ENCODE assay signal across 23 cellular contexts in the genomic region with DNA sequence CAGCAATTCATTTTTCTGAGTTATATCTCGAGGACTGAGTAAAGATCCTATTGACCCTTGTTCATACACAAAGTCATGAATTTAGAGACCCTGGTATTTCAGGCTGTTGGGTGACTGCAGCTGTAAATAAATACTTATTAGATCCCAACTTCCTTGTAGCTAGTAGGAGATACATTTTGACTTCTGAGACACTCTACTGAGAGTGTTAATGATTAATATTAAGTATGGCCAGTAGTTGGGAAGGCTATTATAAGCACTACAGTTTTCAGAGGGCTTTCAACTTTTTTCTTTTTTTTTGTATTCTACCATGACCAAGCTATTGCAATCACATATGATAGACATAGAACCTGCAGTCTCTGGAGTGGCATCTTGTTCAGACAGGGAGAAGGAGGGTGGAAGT. TPM values are rescaled to one million over a fixed set of nuclear protein-coding genes. Genes with fewer than 3 reads are reported as not detected.
"Had no signal": no experiment of that assay in that cellular context is flagged by ENCODE, and none has a peak within 500 bp of the region (broad histone marks: within the 10 kb centered on the region; RNA-seq: fewer than 3 reads in every experiment).

No MANE protein-coding gene starts in this region.

- H3K36me3 ChIP-seq: colonic mucosa, gastrocnemius medialis, heart left ventricle, prostate gland, sigmoid colon, stomach, thyroid gland, vagina had no signal

- H3K4me3 ChIP-seq: colonic mucosa, gastrocnemius medialis, heart left ventricle, hepatocyte, prostate gland, sigmoid colon, stomach, thyroid gland, vagina had no signal

- H3K27ac ChIP-seq: colonic mucosa, epithelial cell of prostate, gastrocnemius medialis, heart left ventricle, hepatocyte, prostate gland, sigmoid colon, stomach, thyroid gland, vagina had no signal

- H3K9me3 ChIP-seq: colonic mucosa, gastrocnemius medialis, heart left ventricle, prostate gland, sigmoid colon, stomach, thyroid gland, vagina had no signal

- H3K4me1 ChIP-seq: colonic mucosa, gastrocnemius medialis, prostate gland, sigmoid colon, stomach, thyroid gland, vagina had no signal

- H2AFZ ChIP-seq: hepatocyte had no signal

- H3K27me3 ChIP-seq: colonic mucosa, hepatocyte, thyroid gland, vagina had no signal

- H3K4me2 ChIP-seq: hepatocyte had no signal

- DNase-seq: colonic mucosa; effector CD8-positive, alpha-beta T cell; endodermal cell; foreskin fibroblast; gastrocnemius medialis; heart left ventricle; immature natural killer cell; islet precursor cell; naive thymus-derived CD8-positive, alpha-beta T cell; nephron progenitor cell; nucleus accumbens; right cardiac atrium; sigmoid colon; stimulated activated CD4-positive, alpha-beta T cell treated with anti-CD3 and anti-CD28 coated beads, Interleukin-2, amount 100 ng/mL, for 24 hours; stimulated activated CD4-positive, alpha-beta T cell treated with anti-CD3 and anti-CD28 coated beads, Interleukin-4, amount 100 ng/mL, for 24 hours; stimulated activated naive CD4-positive, alpha-beta T cell treated with Interleukin-2 at 50 U/mL for 16 hours; stomach; thyroid gland; trophoblast cell had no signal

RNA-seq across cellular contexts. Expression of gene KRT20, which starts 3.3 kb away (rescaled TPM):
- polyA plus RNA-seq: immature natural killer cell; naive thymus-derived CD8-positive, alpha-beta T cell had no signal

RNA-seq across cellular contexts. Expression of gene KRT12, which starts 21.3 kb away (rescaled TPM):
- polyA plus RNA-seq: heart left ventricle; hepatocyte; immature natural killer cell; naive thymus-derived CD8-positive, alpha-beta T cell; right cardiac atrium had no signal

RNA-seq across cellular contexts. Expression of gene KRT23, which starts 49.1 kb away (rescaled TPM):
- polyA plus RNA-seq: heart left ventricle; immature natural killer cell; naive thymus-derived CD8-positive, alpha-beta T cell; right cardiac atrium had no signal
